In genomic region chr12:64587447-64587846, GRCh38 we compare ENCODE assay signal across 16 cellular contexts.
"Had no signal": no experiment of that assay in that cellular context is flagged by ENCODE, and none has a peak within 500 bp of the region (broad histone marks: within the 10 kb centered on the region; RNA-seq: fewer than 3 reads in every experiment).

No MANE protein-coding gene starts in this region.

- H3K4me3 Mint-ChIP-seq: activated CD4-positive, alpha-beta T cell treated with anti-CD3 and anti-CD28 coated beads, Interleukin-2, amount 10 ng/mL, durations not matched to agents 24 days and 14 days; activated CD8-positive, alpha-beta T cell treated with anti-CD3 and anti-CD28 coated beads, Interleukin-2, amount 10 ng/mL, durations not matched to agents 7 days and 5 days; activated T-helper 1 cell treated with anti-CD3 and anti-CD28 coated beads, Interleukin-12 subunit alpha, Interleukin-12 subunit beta, Interleukin-2, Interleukin-4 antibody, amounts not matched to agents 30 ng/mL and 10 ng/mL and 1 ng/mL, durations not matched to agents 14 hours and 24 hours and 36 hours; neural progenitor cell; stimulated activated naive CD8-positive, alpha-beta T cell treated with anti-CD3 and anti-CD28 coated beads, Interleukin-15, amount 100 ng/mL, for 72 hours had no signal

- H3K27ac Mint-ChIP-seq: activated CD4-positive, alpha-beta T cell treated with anti-CD3 and anti-CD28 coated beads, Interleukin-2, amount 10 ng/mL, durations not matched to agents 24 days and 14 days; activated CD8-positive, alpha-beta T cell treated with anti-CD3 and anti-CD28 coated beads, Interleukin-2, amount 10 ng/mL, durations not matched to agents 7 days and 5 days; activated T-helper 1 cell treated with anti-CD3 and anti-CD28 coated beads, Interleukin-12 subunit alpha, Interleukin-12 subunit beta, Interleukin-2, Interleukin-4 antibody, amounts not matched to agents 30 ng/mL and 10 ng/mL and 1 ng/mL, durations not matched to agents 14 hours and 24 hours and 36 hours; neural progenitor cell; stimulated activated naive CD8-positive, alpha-beta T cell treated with anti-CD3 and anti-CD28 coated beads, Interleukin-15, amount 100 ng/mL, for 72 hours had no signal

- H3K9me3 ChIP-seq: left lung, sigmoid colon, spleen, upper lobe of right lung had no signal

- H3K27me3 ChIP-seq: hepatocyte, left lung, neural progenitor cell, sigmoid colon, spleen, upper lobe of right lung had no signal

- H3K27ac ChIP-seq: hepatocyte, left lung, neural progenitor cell, sigmoid colon, spleen, upper lobe of right lung had no signal

- H3K36me3 ChIP-seq: left lung, neural progenitor cell, sigmoid colon, spleen, upper lobe of right lung had no signal

- ATAC-seq: activated CD8-positive, alpha-beta T cell treated with anti-CD3 and anti-CD28 coated beads, Interleukin-2, amount 10 ng/mL, durations not matched to agents 7 days and 5 days; left lung; stimulated activated naive CD8-positive, alpha-beta T cell treated with anti-CD3 and anti-CD28 coated beads, Interleukin-15, amount 100 ng/mL, for 72 hours; upper lobe of right lung had no signal

- H3K4me1 ChIP-seq: sigmoid colon had no signal

- FAIRE-seq: keratinocyte, TTC549 had no signal

- DNase-seq: activated CD4-positive, alpha-beta T cell treated with anti-CD3 and anti-CD28 coated beads, Interleukin-2, amount 10 ng/mL, durations not matched to agents 24 days and 14 days; activated CD4-positive, CD25-positive, alpha-beta regulatory T cell; activated CD8-positive, alpha-beta memory T cell treated with anti-CD3 and anti-CD28 coated beads, Interleukin-2, amount 50 U/mL, for 4 hours; activated CD8-positive, alpha-beta T cell treated with anti-CD3 and anti-CD28 coated beads, Interleukin-2, amount 10 ng/mL, durations not matched to agents 7 days and 5 days; left lung; mammary epithelial cell; sigmoid colon; spleen; stimulated activated naive CD8-positive, alpha-beta T cell treated with anti-CD3 and anti-CD28 coated beads, Interleukin-15, amount 100 ng/mL, for 72 hours; T-helper 2 cell; upper lobe of right lung had no signal

- H3K9me3 Mint-ChIP-seq: activated CD4-positive, alpha-beta T cell treated with anti-CD3 and anti-CD28 coated beads, Interleukin-2, amount 10 ng/mL, durations not matched to agents 24 days and 14 days; activated T-helper 1 cell treated with anti-CD3 and anti-CD28 coated beads, Interleukin-12 subunit alpha, Interleukin-12 subunit beta, Interleukin-2, Interleukin-4 antibody, amounts not matched to agents 30 ng/mL and 10 ng/mL and 1 ng/mL, durations not matched to agents 14 hours and 24 hours and 36 hours; neural progenitor cell; stimulated activated naive CD8-positive, alpha-beta T cell treated with anti-CD3 and anti-CD28 coated beads, Interleukin-15, amount 100 ng/mL, for 72 hours had no signal

- H3K27me3 Mint-ChIP-seq: stimulated activated naive CD8-positive, alpha-beta T cell treated with anti-CD3 and anti-CD28 coated beads, Interleukin-15, amount 100 ng/mL, for 72 hours had no signal

- H3K36me3 Mint-ChIP-seq: neural progenitor cell had no signal

- H3K4me3 ChIP-seq: hepatocyte, left lung, neural progenitor cell, sigmoid colon, spleen, upper lobe of right lung had no signal
